In the genomic region with DNA sequence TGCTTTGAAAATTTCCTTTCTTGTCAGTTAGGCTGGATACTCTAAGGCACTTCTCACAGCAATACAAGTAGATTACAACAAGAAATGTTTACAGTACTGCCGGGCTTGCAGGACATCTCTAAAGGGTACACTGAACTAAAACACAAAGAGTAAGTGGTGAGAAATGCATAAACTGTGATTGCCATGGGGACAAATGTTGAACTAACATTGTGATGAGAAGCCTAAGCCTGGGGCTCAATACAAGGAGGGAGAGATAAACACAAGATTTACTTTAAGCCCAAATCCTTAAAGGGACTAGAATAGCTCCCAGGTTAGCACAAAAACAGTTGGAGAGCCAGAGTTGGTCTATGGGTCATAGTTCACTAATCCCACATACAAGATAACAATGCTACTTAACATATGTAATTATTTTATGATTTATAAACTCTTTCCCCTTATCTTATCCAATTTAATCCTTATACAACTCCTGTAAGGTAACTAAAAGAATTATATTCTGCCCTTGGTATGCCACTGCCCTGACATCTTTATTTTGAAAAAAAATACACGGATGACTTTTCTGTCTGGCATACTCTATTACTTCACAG, we compare ENCODE assay signal across 11 cellular contexts.
"Had no signal": no experiment of that assay in that cellular context is flagged by ENCODE, and none has a peak within 500 bp of the region (broad histone marks: within the 10 kb centered on the region; RNA-seq: fewer than 3 reads in every experiment).

No MANE protein-coding gene starts in this region.

- H3K27me3 ChIP-seq: uterus had no signal

- H3K27ac ChIP-seq: uterus had no signal

- H3K9me3 ChIP-seq: uterus had no signal

- H3K4me3 ChIP-seq: lung, uterus had no signal

- DNase-seq: activated CD4-positive, alpha-beta T cell treated with anti-CD3 and anti-CD28 coated beads for 48 hours; activated CD8-positive, alpha-beta memory T cell treated with anti-CD3 and anti-CD28 coated beads for 24 hours; activated naive CD4-positive, alpha-beta T cell treated with anti-CD3 and anti-CD28 coated beads for 36 hours; central memory CD4-positive, alpha-beta T cell; cortex of kidney; effector memory CD4-positive, alpha-beta T cell; natural killer cell; stimulated activated CD4-positive, alpha-beta T cell treated with anti-CD3 and anti-CD28 coated beads, Interleukin-4, amount 100 ng/mL, for 4 hours; stimulated activated naive CD8-positive, alpha-beta T cell treated with anti-CD3 and anti-CD28 coated beads, Interleukin-15, amount 100 ng/mL, for 72 hours; uterus had no signal

- H3K36me3 ChIP-seq: uterus had no signal
